17 cellular contexts compared by ENCODE assay signal in genomic region chr4:151563194-151563593, GRCh38.
DNase-seq lines count a peak whose midpoint lies in the region; ATAC-seq and TF ChIP-seq lines count a peak whose summit lies in the region.
"Had no signal": no experiment of that assay in that cellular context is flagged by ENCODE, and none has a peak within 500 bp of the region (broad histone marks: within the 10 kb centered on the region; RNA-seq: fewer than 3 reads in every experiment).

No MANE protein-coding gene starts in this region.

- no peaks in the 10 kb centered on the region for H3K36me3 Mint-ChIP-seq in CD14-positive monocyte
- H3K36me3 Mint-ChIP-seq: stimulated activated naive B cell treated with anti-CD40 and anti-IgM and Interleukin-4, amounts not matched to agents 10 μg/mL and 1 μg/mL and 100 μg/mL, for 72 hours had no signal

- no peaks in the 10 kb centered on the region for H3K9me3 ChIP-seq in RWPE2 (ENCODE audit: severe bottlenecking)
- H3K9me3 ChIP-seq: right atrium auricular region had no signal

- DNase-seq in DMS153 (lab: John Stamatoyannopoulos, UW), result peak; percentile 41
- peak; percentile 93 for DNase-seq in Jurkat, Clone E6-1 (ENCODE audit: low read depth, low spot score)
- DNase-seq in RWPE2 (ENCODE audit: low spot score), result no peak
- peak; percentile 31 to 50 for DNase-seq in left colon
- no peak for DNase-seq in CD14-positive monocyte (ENCODE audit: low spot score)
- no peak for DNase-seq in HT-29 (ENCODE audit: low spot score)
- DNase-seq in posterior cingulate gyrus, result no peak
- DNase-seq: activated CD4-positive, alpha-beta memory T cell treated with anti-CD3 and anti-CD28 coated beads, Interleukin-2, amount 10 ng/mL, durations not matched to agents 7 days and 5 days; GDM1; Karpas-422; NCI-H82; SHP77 treated with DMSO at 0.1 percent for 48 hours; stimulated activated CD4-positive, alpha-beta T cell treated with anti-CD3 and anti-CD28 coated beads, Interleukin-4, amount 100 ng/mL, for 4 hours; stimulated activated naive B cell treated with anti-CD40 and anti-IgM and Interleukin-4, amounts not matched to agents 10 μg/mL and 1 μg/mL and 100 μg/mL, for 72 hours had no signal

- intact Hi-C loops in left colon (cut with DNase I, micrococcal nuclease) (no loop called here), CD14-positive monocyte (cut with micrococcal nuclease) (no loop called here), posterior cingulate gyrus (cut with DNase I) (no loop called here)

- H3K4me3 ChIP-seq in Jurkat, Clone E6-1 (ENCODE audit: low read length), result no peak overlapping the region
- no peak overlapping the region for H3K4me3 ChIP-seq in RWPE2 (ENCODE audit: severe bottlenecking)
- H3K4me3 ChIP-seq: right atrium auricular region had no signal

- H3K4me3 Mint-ChIP-seq in CD14-positive monocyte, result no peak overlapping the region
- H3K4me3 Mint-ChIP-seq: activated CD4-positive, alpha-beta memory T cell treated with anti-CD3 and anti-CD28 coated beads, Interleukin-2, amount 10 ng/mL, durations not matched to agents 7 days and 5 days; B cell; stimulated activated naive B cell treated with anti-CD40 and anti-IgM and Interleukin-4, amounts not matched to agents 10 μg/mL and 1 μg/mL and 100 μg/mL, for 72 hours had no signal

- no peaks in the 10 kb centered on the region for H3K36me3 ChIP-seq in RWPE2 (ENCODE audit: low read depth)
- H3K36me3 ChIP-seq: right atrium auricular region had no signal

- no peaks in the 10 kb centered on the region for H3K27me3 ChIP-seq in RWPE2 (ENCODE audit: insufficient read depth, poor library complexity, severe bottlenecking)
- H3K27me3 ChIP-seq: right atrium auricular region had no signal

- peaks cover 0 to 2% (median 0%) of the 10 kb centered on the region in 7 donors for H3K9me3 Mint-ChIP-seq in CD14-positive monocyte
- H3K9me3 Mint-ChIP-seq: activated CD4-positive, alpha-beta memory T cell treated with anti-CD3 and anti-CD28 coated beads, Interleukin-2, amount 10 ng/mL, durations not matched to agents 7 days and 5 days; stimulated activated naive B cell treated with anti-CD40 and anti-IgM and Interleukin-4, amounts not matched to agents 10 μg/mL and 1 μg/mL and 100 μg/mL, for 72 hours had no signal

- peaks cover 4 to 28% (median 10%) of the 10 kb centered on the region in 3 donors for H3K27me3 Mint-ChIP-seq in CD14-positive monocyte (ENCODE audit: low read depth in 3 of 3)

- TF ChIP-seq CTCF in RWPE2 (IDR thresholded peaks at IDR 0.05; ENCODE audit: poor library complexity, severe bottlenecking) (no peak), CD14-positive monocyte (IDR thresholded peaks at IDR 0.05) (no peak)

- H3K4me1 ChIP-seq in RWPE2 (ENCODE audit: insufficient read depth, poor library complexity, severe bottlenecking), result peaks cover 5% of the 10 kb centered on the region
- H3K4me1 ChIP-seq: right atrium auricular region had no signal

- ATAC-seq in RWPE2 (ENCODE audit: low read depth) (peak; percentile 44; the same call in 1 of the 3 replicates), left colon (peak; percentile 54), GM19023 (IDR thresholded peaks at IDR 0.05; ENCODE audit: unreplicated experiment) (no peak)
- ATAC-seq: stimulated activated naive B cell treated with anti-CD40 and anti-IgM and Interleukin-4, amounts not matched to agents 10 μg/mL and 1 μg/mL and 100 μg/mL, for 72 hours had no signal

- H3K4me1 Mint-ChIP-seq in CD14-positive monocyte, result no peaks in the 10 kb centered on the region
- H3K4me1 Mint-ChIP-seq: activated CD4-positive, alpha-beta memory T cell treated with anti-CD3 and anti-CD28 coated beads, Interleukin-2, amount 10 ng/mL, durations not matched to agents 7 days and 5 days had no signal

- H3K27ac ChIP-seq in RWPE2 (ENCODE audit: poor library complexity, severe bottlenecking), result no peak overlapping the region
- H3K27ac ChIP-seq: right atrium auricular region had no signal

- no peak overlapping the region for H3K27ac Mint-ChIP-seq in CD14-positive monocyte
- H3K27ac Mint-ChIP-seq: activated CD4-positive, alpha-beta memory T cell treated with anti-CD3 and anti-CD28 coated beads, Interleukin-2, amount 10 ng/mL, durations not matched to agents 7 days and 5 days; B cell; stimulated activated naive B cell treated with anti-CD40 and anti-IgM and Interleukin-4, amounts not matched to agents 10 μg/mL and 1 μg/mL and 100 μg/mL, for 72 hours had no signal

Comparison
In these comparisons a context has a peak if more than half of its experiments do, and no peak if none do; other contexts are left out.
1. DNase-seq: peak in DMS153 (single experiment), Jurkat, Clone E6-1 (single experiment) and left colon (2 of 2); none in RWPE2 (single experiment), CD14-positive monocyte (single experiment), HT-29 (single experiment) and posterior cingulate gyrus (0 of 10).